Comparison of ENCODE assay signal across 20 cellular contexts in genomic region chr22:42714308-42714707, GRCh38. TPM values are rescaled to one million over a fixed set of nuclear protein-coding genes. Genes with fewer than 3 reads are reported as not detected.
"Had no signal": no experiment of that assay in that cellular context is flagged by ENCODE, and none has a peak within 500 bp of the region (broad histone marks: within the 10 kb centered on the region; RNA-seq: fewer than 3 reads in every experiment).

No MANE protein-coding gene starts in this region.

- H3K27me3 ChIP-seq: ascending aorta, brain microvascular endothelial cell, uterus had no signal

- ATAC-seq: activated CD4-positive, CD25-positive, alpha-beta regulatory T cell treated with anti-CD3 and anti-CD28 coated beads, Interleukin-2, amount 50 U/mL, for 24 hours; activated CD8-positive, alpha-beta T cell treated with anti-CD3 and anti-CD28 coated beads for 36 hours; esophagus mucosa; naive thymus-derived CD8-positive, alpha-beta T cell had no signal

- H3K4me3 ChIP-seq: ascending aorta, stomach, uterus had no signal

- H3K9me3 ChIP-seq: stomach, uterus had no signal

- H3K27ac ChIP-seq: ascending aorta, brain microvascular endothelial cell, VCaP had no signal

- H3K36me3 ChIP-seq: ascending aorta, brain microvascular endothelial cell, stomach, uterus had no signal

- DNase-seq: activated CD4-positive, alpha-beta T cell treated with anti-CD3 and anti-CD28 coated beads, Interleukin-2, amount 10 ng/mL, durations not matched to agents 24 days and 14 days; activated CD8-positive, alpha-beta T cell treated with anti-CD3 and anti-CD28 coated beads for 36 hours; activated gamma-delta T cell; activated naive CD4-positive, alpha-beta T cell treated with anti-CD3 and anti-CD28 coated beads, Interleukin-2, amount 50 U/mL, for 16 hours; central memory CD4-positive, alpha-beta T cell; effector memory CD4-positive, alpha-beta T cell; mammary epithelial cell; naive thymus-derived CD8-positive, alpha-beta T cell; retina; stimulated activated CD4-positive, alpha-beta T cell treated with anti-CD3 and anti-CD28 coated beads, Interleukin-12 subunit alpha, Interleukin-12 subunit beta, amount 100 ng/mL, for 4 hours; stimulated activated CD4-positive, alpha-beta T cell treated with anti-CD3 and anti-CD28 coated beads, Interleukin-4, amount 100 ng/mL, for 4 hours; stomach; uterus had no signal

RNA-seq across cellular contexts. Expression of gene A4GALT, which starts 6.4 kb away (rescaled TPM):
- total RNA-seq: activated CD4-positive, alpha-beta T cell treated with anti-CD3 and anti-CD28 coated beads, Interleukin-2, amount 10 ng/mL, durations not matched to agents 24 days and 14 days; activated T-helper 1 cell treated with anti-CD3 and anti-CD28 coated beads, Interleukin-12 subunit alpha, Interleukin-12 subunit beta, Interleukin-2, Interleukin-4 antibody, amounts not matched to agents 30 ng/mL and 10 ng/mL and 1 ng/mL, durations not matched to agents 14 hours and 24 hours and 36 hours; naive thymus-derived CD8-positive, alpha-beta T cell; T-helper 2 cell treated with Interferon-gamma antibody and Interleukin-4, amounts not matched to agents 100 ng/mL and 5 ng/mL, for 36 hours had no signal
- polyA plus RNA-seq: naive thymus-derived CD8-positive, alpha-beta T cell had no signal
